Comparison of ENCODE assay signal across 3 cellular contexts in genomic region chr16:77784441-77785356, GRCh38.
TF ChIP-seq lines count a peak whose summit lies in the region.

No MANE protein-coding gene starts in this region.

TF ChIP-seq in GM12878, 131 proteins besides CTCF, POLR2A, EP300 and RAD21:
- TF ChIP-seq TCF7 (IDR thresholded peaks at IDR 0.05; ENCODE audit: borderline replicate concordance) (no peak), CHD2 (IDR thresholded peaks at IDR 0.05; ENCODE audit: borderline replicate concordance, low read depth, low read length) (no peak), YY1 (IDR thresholded peaks at IDR 0.05; ENCODE audit: low read depth, low read length) (no peak), POLR2AphosphoS5 (IDR thresholded peaks at IDR 0.05; ENCODE audit: low read length) (no peak), SIN3A (IDR thresholded peaks at IDR 0.05; ENCODE audit: low read depth, low read length) (no peak), ASH2L (IDR thresholded peaks at IDR 0.05; ENCODE audit: borderline replicate concordance, low read depth) (no peak), SREBF2 (IDR thresholded peaks at IDR 0.05; ENCODE audit: low read length) (no peak), ZBED1 (IDR thresholded peaks at IDR 0.05; ENCODE audit: borderline replicate concordance) (no peak), MTA3 (IDR thresholded peaks at IDR 0.05; ENCODE audit: borderline replicate concordance, low read length) (no peak), WRNIP1 (IDR thresholded peaks at IDR 0.05; ENCODE audit: borderline replicate concordance, low read depth, low read length) (no peak), SRF (IDR thresholded peaks at IDR 0.05; ENCODE audit: low read depth in 2 of 2, low read length in 2 of 2) (no peak), MYC (IDR thresholded peaks at IDR 0.05; ENCODE audit: insufficient read depth, insufficient read length, insufficient replicate concordance, low read length, severe bottlenecking) (no peak), SUZ12 (IDR thresholded peaks at IDR 0.05; ENCODE audit: unreplicated experiment) (no peak), PML (IDR thresholded peaks at IDR 0.05; ENCODE audit: low read length) (no peak), HDAC2 (IDR thresholded peaks at IDR 0.05) (no peak)
TF ChIP-seq in GM12878: peak in this region for 0.

TF ChIP-seq in neural cell, 6 proteins besides CTCF, POLR2A, EP300 and RAD21:
- TF ChIP-seq EZH2 (IDR thresholded peaks at IDR 0.05; ENCODE audit: borderline replicate concordance, insufficient read depth, low read length, poor library complexity, severe bottlenecking): no peak
- TF ChIP-seq MXI1 (conservative IDR thresholded peaks at IDR 0.05; ENCODE audit: poor library complexity, severe bottlenecking): no peak
- TF ChIP-seq REST (IDR thresholded peaks at IDR 0.05; ENCODE audit: borderline replicate concordance): no peak
- no peak for TF ChIP-seq POLR2AphosphoS5 (IDR thresholded peaks at IDR 0.05)

TF ChIP-seq in WTC11, 78 proteins besides CTCF, POLR2A, EP300 and RAD21:
- TF ChIP-seq ZNF423 (CRISPR knock-in tag; IDR thresholded peaks at IDR 0.05): no peak
- no peak for TF ChIP-seq STAT6 (CRISPR knock-in tag; conservative IDR thresholded peaks at IDR 0.05; ENCODE audit: low read depth)
- no peak for TF ChIP-seq E2F5 (CRISPR knock-in tag; IDR thresholded peaks at IDR 0.05)
- no peak for TF ChIP-seq PRDM15 (CRISPR knock-in tag; IDR thresholded peaks at IDR 0.05)
- no peak for TF ChIP-seq NFYB (CRISPR knock-in tag; conservative IDR thresholded peaks at IDR 0.05; ENCODE audit: low read depth)
- no peak for TF ChIP-seq IRF1 (CRISPR knock-in tag; IDR thresholded peaks at IDR 0.05)
- no peak for TF ChIP-seq JAZF1 (CRISPR knock-in tag; IDR thresholded peaks at IDR 0.05)
- no peak for TF ChIP-seq TCF7 (CRISPR knock-in tag; IDR thresholded peaks at IDR 0.05; ENCODE audit: low read depth)
- no peak for TF ChIP-seq PRRX2 (CRISPR knock-in tag; IDR thresholded peaks at IDR 0.05)
- no peak for TF ChIP-seq NR3C1 (CRISPR knock-in tag; conservative IDR thresholded peaks at IDR 0.05; ENCODE audit: low read depth)
- TF ChIP-seq ZNF396 (CRISPR knock-in tag; IDR thresholded peaks at IDR 0.05; ENCODE audit: borderline replicate concordance): no peak
- no peak for TF ChIP-seq ZNF416 (CRISPR knock-in tag; IDR thresholded peaks at IDR 0.05)
- TF ChIP-seq EMX1 (CRISPR knock-in tag; IDR thresholded peaks at IDR 0.05): no peak
- no peak for TF ChIP-seq ZNF263 (CRISPR knock-in tag; IDR thresholded peaks at IDR 0.05; ENCODE audit: low read depth)
- no peak for TF ChIP-seq FOXK1 (CRISPR knock-in tag; IDR thresholded peaks at IDR 0.05)
- TF ChIP-seq ZNF121 (CRISPR knock-in tag; IDR thresholded peaks at IDR 0.05): no peak
- TF ChIP-seq ATF6 (CRISPR knock-in tag; IDR thresholded peaks at IDR 0.05): no peak
TF ChIP-seq in WTC11: peak in this region for 0.
